ENCODE assay signal across 24 cellular contexts in genomic region chrX:33808636-33809035, GRCh38.
"Had no signal": no experiment of that assay in that cellular context is flagged by ENCODE, and none has a peak within 500 bp of the region (broad histone marks: within the 10 kb centered on the region; RNA-seq: fewer than 3 reads in every experiment).

No MANE protein-coding gene starts in this region.

- H3K9me3 ChIP-seq: pancreas, thoracic aorta, upper lobe of right lung had no signal

- DNase-seq: hippocampal formation; islet precursor cell; left ventricle myocardium inferior; midbrain; mucosa of descending colon; naive thymus-derived CD4-positive, alpha-beta T cell; nucleus accumbens; pancreas; right lobe of liver; stimulated activated CD4-positive, alpha-beta T cell treated with anti-CD3 and anti-CD28 coated beads, Interleukin-1b, Interleukin-23, amount 100 ng/mL, for 48 hours; stimulated activated CD4-positive, alpha-beta T cell treated with anti-CD3 and anti-CD28 coated beads, Interleukin-2, amount 100 ng/mL, for 48 hours; stimulated activated CD4-positive, alpha-beta T cell treated with anti-CD3 and anti-CD28 coated beads, Interleukin-4, amount 100 ng/mL, for 4 hours; stimulated activated CD8-positive, alpha-beta memory T cell treated with anti-CD3 and anti-CD28 coated beads, Interleukin-4, amount 100 ng/mL, for 48 hours; stimulated activated naive CD8-positive, alpha-beta T cell treated with anti-CD3 and anti-CD28 coated beads, Interleukin-15, Interleukin-2, amounts not matched to agents 100 U/mL and 50 U/mL, for 24 hours; stomach; tibial artery; trophoblast cell; upper lobe of right lung had no signal

- H3K4me3 ChIP-seq: left ventricle myocardium inferior, lung, mucosa of descending colon, pancreas, right atrium auricular region, right lobe of liver, smooth muscle cell, stomach, thoracic aorta, tibial artery, upper lobe of right lung had no signal

- H3K27ac Mint-ChIP-seq: naive thymus-derived CD4-positive, alpha-beta T cell; natural killer cell treated with Interleukin-12 subunit alpha and Interleukin-12 subunit beta and Interleukin-15 and Interleukin-18, amount 100 ng/mL, for 72 hours; stimulated activated memory B cell treated with anti-CD40 and anti-IgM and Interleukin-4, amounts not matched to agents 10 μg/mL and 1 μg/mL and 100 μg/mL, for 72 hours had no signal

- H3K4me1 Mint-ChIP-seq: naive thymus-derived CD4-positive, alpha-beta T cell; stimulated activated memory B cell treated with anti-CD40 and anti-IgM and Interleukin-4, amounts not matched to agents 10 μg/mL and 1 μg/mL and 100 μg/mL, for 72 hours had no signal

- H3K36me3 ChIP-seq: left ventricle myocardium inferior, pancreas, right atrium auricular region, right lobe of liver, stomach, thoracic aorta, tibial artery, upper lobe of right lung had no signal

- H3K36me3 Mint-ChIP-seq: naive thymus-derived CD4-positive, alpha-beta T cell; natural killer cell treated with Interleukin-12 subunit alpha and Interleukin-12 subunit beta and Interleukin-15 and Interleukin-18, amount 100 ng/mL, for 72 hours; stimulated activated memory B cell treated with anti-CD40 and anti-IgM and Interleukin-4, amounts not matched to agents 10 μg/mL and 1 μg/mL and 100 μg/mL, for 72 hours had no signal

- H3K4me3 Mint-ChIP-seq: naive thymus-derived CD4-positive, alpha-beta T cell; natural killer cell treated with Interleukin-12 subunit alpha and Interleukin-12 subunit beta and Interleukin-15 and Interleukin-18, amount 100 ng/mL, for 72 hours; stimulated activated memory B cell treated with anti-CD40 and anti-IgM and Interleukin-4, amounts not matched to agents 10 μg/mL and 1 μg/mL and 100 μg/mL, for 72 hours had no signal

- H3K27ac ChIP-seq: left ventricle myocardium inferior, pancreas, right atrium auricular region, right lobe of liver, stomach, thoracic aorta, tibial artery, upper lobe of right lung had no signal

- H3K27me3 Mint-ChIP-seq: naive thymus-derived CD4-positive, alpha-beta T cell; natural killer cell treated with Interleukin-12 subunit alpha and Interleukin-12 subunit beta and Interleukin-15 and Interleukin-18, amount 100 ng/mL, for 72 hours; stimulated activated memory B cell treated with anti-CD40 and anti-IgM and Interleukin-4, amounts not matched to agents 10 μg/mL and 1 μg/mL and 100 μg/mL, for 72 hours had no signal

- ATAC-seq: mucosa of descending colon; naive thymus-derived CD4-positive, alpha-beta T cell; natural killer cell treated with Interleukin-12 subunit alpha and Interleukin-12 subunit beta and Interleukin-15 and Interleukin-18, amount 100 ng/mL, for 72 hours; pancreas; right lobe of liver; stimulated activated memory B cell treated with anti-CD40 and anti-IgM and Interleukin-4, amounts not matched to agents 10 μg/mL and 1 μg/mL and 100 μg/mL, for 72 hours; stimulated activated naive CD8-positive, alpha-beta T cell treated with anti-CD3 and anti-CD28 coated beads, Interleukin-15, Interleukin-2, amounts not matched to agents 100 U/mL and 50 U/mL, for 24 hours; upper lobe of right lung had no signal

- H3K27me3 ChIP-seq: pancreas, right atrium auricular region, right lobe of liver, stomach, tibial artery, upper lobe of right lung had no signal

- H3K4me1 ChIP-seq: left ventricle myocardium inferior, pancreas, right atrium auricular region, right lobe of liver, stomach, tibial artery, upper lobe of right lung had no signal

- H3K4me2 ChIP-seq: smooth muscle cell had no signal
